1 cellular context compared by ENCODE assay signal in the genomic region with DNA sequence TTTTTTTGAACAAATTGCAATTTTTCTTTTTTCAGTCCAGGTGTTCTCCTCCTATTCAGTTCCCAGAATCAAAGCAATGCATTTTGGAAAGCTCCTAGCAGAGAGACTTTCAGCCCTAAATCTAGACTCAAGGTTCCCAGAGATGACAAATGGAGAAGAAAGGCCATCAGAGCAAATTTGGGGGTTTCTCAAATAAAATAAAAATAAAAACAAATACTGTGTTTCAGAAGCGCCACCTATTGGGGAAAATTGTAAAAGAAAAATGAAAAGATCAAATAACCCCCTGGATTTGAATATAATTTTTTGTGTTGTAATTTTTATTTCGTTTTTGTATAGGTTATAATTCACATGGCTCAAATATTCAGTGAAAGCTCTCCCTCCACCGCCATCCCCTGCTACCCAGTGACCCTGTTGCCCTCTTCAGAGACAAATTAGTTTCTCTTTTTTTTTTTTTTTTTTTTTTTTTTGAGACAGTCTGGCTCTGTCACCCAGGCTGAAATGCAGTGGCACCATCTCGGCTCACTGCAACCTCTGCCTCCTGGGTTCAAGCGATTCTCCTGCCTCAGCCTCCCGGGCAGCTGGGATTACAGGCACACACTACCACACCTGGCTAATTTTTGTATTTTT.
A peak's percentile ranks its signal among the peaks of the same experiment; 100 is the strongest.
TF ChIP-seq lines count a peak whose summit lies in the region.

No MANE protein-coding gene starts in this region.

TF ChIP-seq in K562, 482 proteins besides CTCF, POLR2A, EP300 and RAD21:
- TF ChIP-seq ZNF766 (CRISPR knock-in tag; conservative IDR thresholded peaks at IDR 0.05) = 0 out of 2 replicates have a peak, but pooled peaks have one; percentile 33
- TF ChIP-seq, protein P1, sequence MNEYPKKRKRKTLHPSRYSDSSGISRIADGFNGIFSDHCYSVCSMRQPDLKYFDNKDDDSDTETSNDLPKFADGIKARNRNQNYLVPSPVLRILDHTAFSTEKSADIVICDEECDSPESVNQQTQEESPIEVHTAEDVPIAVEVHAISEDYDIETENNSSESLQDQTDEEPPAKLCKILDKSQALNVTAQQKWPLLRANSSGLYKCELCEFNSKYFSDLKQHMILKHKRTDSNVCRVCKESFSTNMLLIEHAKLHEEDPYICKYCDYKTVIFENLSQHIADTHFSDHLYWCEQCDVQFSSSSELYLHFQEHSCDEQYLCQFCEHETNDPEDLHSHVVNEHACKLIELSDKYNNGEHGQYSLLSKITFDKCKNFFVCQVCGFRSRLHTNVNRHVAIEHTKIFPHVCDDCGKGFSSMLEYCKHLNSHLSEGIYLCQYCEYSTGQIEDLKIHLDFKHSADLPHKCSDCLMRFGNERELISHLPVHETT (CRISPR knock-in tag; conservative IDR thresholded peaks at IDR 0.05 in 1 of 2, IDR thresholded peaks at IDR 0.05 in 1 of 2) = no peak
- no peak for TF ChIP-seq MCM7 (IDR thresholded peaks at IDR 0.05)
- TF ChIP-seq TAF1 (IDR thresholded peaks at IDR 0.05; ENCODE audit: control insufficient read depth, extremely low read depth, insufficient read depth, low read length, severe bottlenecking) = no peak
- TF ChIP-seq, protein P2, sequence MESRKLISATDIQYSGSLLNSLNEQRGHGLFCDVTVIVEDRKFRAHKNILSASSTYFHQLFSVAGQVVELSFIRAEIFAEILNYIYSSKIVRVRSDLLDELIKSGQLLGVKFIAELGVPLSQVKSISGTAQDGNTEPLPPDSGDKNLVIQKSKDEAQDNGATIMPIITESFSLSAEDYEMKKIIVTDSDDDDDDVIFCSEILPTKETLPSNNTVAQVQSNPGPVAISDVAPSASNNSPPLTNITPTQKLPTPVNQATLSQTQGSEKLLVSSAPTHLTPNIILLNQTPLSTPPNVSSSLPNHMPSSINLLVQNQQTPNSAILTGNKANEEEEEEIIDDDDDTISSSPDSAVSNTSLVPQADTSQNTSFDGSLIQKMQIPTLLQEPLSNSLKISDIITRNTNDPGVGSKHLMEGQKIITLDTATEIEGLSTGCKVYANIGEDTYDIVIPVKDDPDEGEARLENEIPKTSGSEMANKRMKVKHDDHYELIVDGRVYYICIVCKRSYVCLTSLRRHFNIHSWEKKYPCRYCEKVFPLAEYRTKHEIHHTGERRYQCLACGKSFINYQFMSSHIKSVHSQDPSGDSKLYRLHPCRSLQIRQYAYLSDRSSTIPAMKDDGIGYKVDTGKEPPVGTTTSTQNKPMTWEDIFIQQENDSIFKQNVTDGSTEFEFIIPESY (CRISPR knock-in tag; IDR thresholded peaks at IDR 0.05) = no peak
- 0 out of 2 replicates have a peak, but pooled peaks have one; percentile 7 for TF ChIP-seq ZNF384 (IDR thresholded peaks at IDR 0.05; ENCODE audit: low read depth, low read length)
- no peak for TF ChIP-seq HOXB6 (CRISPR knock-in tag; IDR thresholded peaks at IDR 0.05; ENCODE audit: borderline replicate concordance)
- no peak for TF ChIP-seq RHOXF2B (CRISPR knock-in tag; conservative IDR thresholded peaks at IDR 0.05)
- no peak for TF ChIP-seq ZNF583 (CRISPR knock-in tag; IDR thresholded peaks at IDR 0.05)
- no peak for TF ChIP-seq KDM1A (IDR thresholded peaks at IDR 0.05)
- TF ChIP-seq MYNN (IDR thresholded peaks at IDR 0.05) = no peak
- TF ChIP-seq MYNN (CRISPR knock-in tag; IDR thresholded peaks at IDR 0.05) = no peak
- TF ChIP-seq SMC3 (conservative IDR thresholded peaks at IDR 0.05; ENCODE audit: insufficient read depth, low read depth, low read length) = 0 out of 2 replicates have a peak, but pooled peaks have one; percentile 22
- TF ChIP-seq, protein P3, sequence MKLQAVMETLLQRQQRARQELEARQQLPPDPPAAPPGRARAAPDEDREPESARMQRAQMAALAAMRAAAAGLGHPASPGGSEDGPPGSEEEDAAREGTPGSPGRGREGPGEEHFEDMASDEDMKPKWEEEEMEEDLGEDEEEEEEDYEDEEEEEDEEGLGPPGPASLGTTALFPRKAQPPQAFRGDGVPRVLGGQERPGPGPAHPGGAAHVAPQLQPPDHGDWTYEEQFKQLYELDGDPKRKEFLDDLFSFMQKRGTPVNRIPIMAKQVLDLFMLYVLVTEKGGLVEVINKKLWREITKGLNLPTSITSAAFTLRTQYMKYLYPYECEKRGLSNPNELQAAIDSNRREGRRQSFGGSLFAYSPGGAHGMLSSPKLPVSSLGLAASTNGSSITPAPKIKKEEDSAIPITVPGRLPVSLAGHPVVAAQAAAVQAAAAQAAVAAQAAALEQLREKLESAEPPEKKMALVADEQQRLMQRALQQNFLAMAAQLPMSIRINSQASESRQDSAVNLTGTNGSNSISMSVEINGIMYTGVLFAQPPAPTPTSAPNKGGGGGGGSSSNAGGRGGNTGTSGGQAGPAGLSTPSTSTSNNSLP (IDR thresholded peaks at IDR 0.05; ENCODE audit: borderline replicate concordance, low read depth, low read length) = peak; percentile 84; the same call in 1 of the 2 replicates
- no peak for TF ChIP-seq ZNF778 (CRISPR knock-in tag; IDR thresholded peaks at IDR 0.05)
- TF ChIP-seq CREM (IDR thresholded peaks at IDR 0.05; ENCODE audit: low read depth) = no peak
- no peak for TF ChIP-seq PRPF4 (IDR thresholded peaks at IDR 0.05; ENCODE audit: insufficient read depth, low read depth, low read length, poor library complexity, severe bottlenecking)
- TF ChIP-seq, protein P4, sequence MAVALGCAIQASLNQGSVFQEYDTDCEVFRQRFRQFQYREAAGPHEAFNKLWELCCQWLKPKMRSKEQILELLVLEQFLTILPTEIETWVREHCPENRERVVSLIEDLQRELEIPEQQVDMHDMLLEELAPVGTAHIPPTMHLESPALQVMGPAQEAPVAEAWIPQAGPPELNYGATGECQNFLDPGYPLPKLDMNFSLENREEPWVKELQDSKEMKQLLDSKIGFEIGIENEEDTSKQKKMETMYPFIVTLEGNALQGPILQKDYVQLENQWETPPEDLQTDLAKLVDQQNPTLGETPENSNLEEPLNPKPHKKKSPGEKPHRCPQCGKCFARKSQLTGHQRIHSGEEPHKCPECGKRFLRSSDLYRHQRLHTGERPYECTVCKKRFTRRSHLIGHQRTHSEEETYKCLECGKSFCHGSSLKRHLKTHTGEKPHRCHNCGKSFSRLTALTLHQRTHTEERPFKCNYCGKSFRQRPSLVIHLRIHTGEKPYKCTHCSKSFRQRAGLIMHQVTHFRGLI (CRISPR knock-in tag; IDR thresholded peaks at IDR 0.05) = no peak
- TF ChIP-seq NONO (IDR thresholded peaks at IDR 0.05; ENCODE audit: low read depth in 2 of 2, low read length in 1 of 2) = no peak
